39 cellular contexts compared by ENCODE assay signal in the genomic region with DNA sequence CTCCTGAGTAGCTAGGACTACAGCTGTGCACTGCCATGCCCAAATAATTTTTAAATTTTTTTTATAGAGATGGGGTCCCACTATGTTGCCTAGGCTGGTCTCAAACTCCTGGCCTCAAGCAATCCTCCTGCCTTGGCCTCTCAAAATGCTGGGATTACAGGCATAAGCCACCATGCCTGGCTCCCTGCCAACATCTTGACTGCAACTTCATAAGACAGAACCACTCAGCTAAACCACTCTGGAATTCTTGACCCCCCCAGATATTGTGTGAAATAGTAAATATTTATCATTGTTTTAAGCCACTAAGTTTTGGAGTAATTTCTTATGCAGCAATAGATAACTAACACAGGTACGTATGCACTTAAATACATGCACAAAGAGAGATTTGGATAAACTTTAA. TPM values are rescaled to one million over a fixed set of nuclear protein-coding genes. Genes with fewer than 3 reads are reported as not detected.
"Had no signal": no experiment of that assay in that cellular context is flagged by ENCODE, and none has a peak within 500 bp of the region (broad histone marks: within the 10 kb centered on the region; RNA-seq: fewer than 3 reads in every experiment).

No MANE protein-coding gene starts in this region.

- FAIRE-seq: astrocyte, bronchial epithelial cell had no signal

- DNase-seq: activated effector memory CD4-positive, alpha-beta T cell treated with anti-CD3 and anti-CD28 coated beads, Interleukin-2, amount 50 U/mL, for 16 hours; activated effector memory CD4-positive, alpha-beta T cell treated with Interleukin-2 at 50 U/mL for 16 hours; activated gamma-delta T cell; activated gamma-delta T cell treated with Interleukin-2 at 50 U/mL for 16 hours; activated naive CD4-positive, alpha-beta T cell; activated naive CD4-positive, alpha-beta T cell treated with anti-CD3 and anti-CD28 coated beads for 36 hours; activated naive CD4-positive, alpha-beta T cell treated with anti-CD3 and anti-CD28 coated beads, Interleukin-2, amount 10 ng/mL, durations not matched to agents 7 days and 5 days; activated naive CD4-positive, alpha-beta T cell treated with anti-CD3 and anti-CD28 coated beads, Interleukin-2, amount 50 U/mL, for 16 hours; activated naive CD4-positive, alpha-beta T cell treated with Interleukin-2 at 50 U/mL for 16 hours; activated naive CD8-positive, alpha-beta T cell treated with anti-CD3 and anti-CD28 coated beads for 36 hours; activated naive CD8-positive, alpha-beta T cell treated with anti-CD3 and anti-CD28 coated beads, Interleukin-2, amount 10 ng/mL, durations not matched to agents 7 days and 5 days; activated naive CD8-positive, alpha-beta T cell treated with anti-CD3 and anti-CD28 coated beads, Interleukin-2, amount 50 U/mL, for 24 hours; activated T-cell treated with anti-CD3 and anti-CD28 coated beads, Interleukin-2, amount 50 U/mL, for 24 hours; activated T-cell treated with anti-CD3 and anti-CD28 coated beads, Interleukin-2, amount 50 U/mL, for 4 hours; activated T-cell treated with anti-CD3 and anti-CD28 coated beads, Interleukin-2, amount 50 U/mL, for 48 hours; activated T-cell treated with anti-CD3 and anti-CD28 coated beads, Interleukin-2, amount 50 U/mL, for 72 hours; adrenal gland; amniotic stem cell; amygdala; anterior cingulate cortex; body of pancreas; brain microvascular endothelial cell; caudate nucleus; central memory CD4-positive, alpha-beta T cell; cerebellar nuclear complex had no signal

- ATAC-seq: activated naive CD4-positive, alpha-beta T cell treated with anti-CD3 and anti-CD28 coated beads, Interleukin-2, amount 50 U/mL, for 72 hours; activated naive CD8-positive, alpha-beta T cell treated with anti-CD3 and anti-CD28 coated beads, Interleukin-2, amount 50 U/mL, for 24 hours; activated T-cell treated with anti-CD3 and anti-CD28 coated beads, Interleukin-2, amount 50 U/mL, for 4 hours; activated T-cell treated with anti-CD3 and anti-CD28 coated beads, Interleukin-2, amount 50 U/mL, for 72 hours; activated T-helper 17 cell treated with anti-CD3 and anti-CD28 coated beads, Interleukin-2, amount 50 U/mL, for 72 hours; body of pancreas had no signal

- H3K36me3 ChIP-seq: adrenal gland, ascending aorta, brain microvascular endothelial cell, breast epithelium, cardiac muscle cell had no signal

- H3K4me3 ChIP-seq: adrenal gland, ascending aorta, body of pancreas, breast epithelium, cardiac muscle cell had no signal

- H3K4me1 ChIP-seq: adrenal gland, ascending aorta, body of pancreas, breast epithelium had no signal

- H3K27ac ChIP-seq: adrenal gland, ascending aorta, body of pancreas, brain microvascular endothelial cell, breast epithelium, cardiac muscle cell had no signal

- H3K27me3 ChIP-seq: adrenal gland, ascending aorta, body of pancreas, brain microvascular endothelial cell, breast epithelium had no signal

- H3K9me3 ChIP-seq: adrenal gland, ascending aorta, body of pancreas, breast epithelium had no signal

RNA-seq across cellular contexts. Expression of a gene that starts 39.0 kb away (rescaled TPM):
- total RNA-seq: adrenal gland, aorta, ascending aorta, astrocyte, body of pancreas, breast epithelium, bronchial epithelial cell, cardiac muscle cell, cardiac septum, chondrocyte had no signal
- polyA plus RNA-seq: aorta, cardiac muscle cell had no signal

RNA-seq across cellular contexts. Expression of a gene that starts 57.6 kb away (rescaled TPM):
- total RNA-seq: activated naive CD4-positive, alpha-beta T cell treated with anti-CD3 and anti-CD28 coated beads for 36 hours; activated naive CD4-positive, alpha-beta T cell treated with anti-CD3 and anti-CD28 coated beads, Interleukin-2, amount 50 U/mL, for 72 hours; activated naive CD8-positive, alpha-beta T cell treated with anti-CD3 and anti-CD28 coated beads for 36 hours; activated naive CD8-positive, alpha-beta T cell treated with anti-CD3 and anti-CD28 coated beads, Interleukin-2, amount 10 ng/mL, durations not matched to agents 7 days and 5 days; activated T-cell treated with anti-CD3 and anti-CD28 coated beads, Interleukin-2, amount 50 U/mL, for 4 hours; activated T-cell treated with anti-CD3 and anti-CD28 coated beads, Interleukin-2, amount 50 U/mL, for 72 hours; activated T-helper 1 cell treated with anti-CD3 and anti-CD28 coated beads, Interleukin-12 subunit alpha, Interleukin-12 subunit beta, Interleukin-2, Interleukin-4 antibody, amounts not matched to agents 30 ng/mL and 10 ng/mL and 1 ng/mL, durations not matched to agents 14 hours and 24 hours and 36 hours; activated T-helper 17 cell treated with anti-CD3 and anti-CD28 coated beads, Interleukin-2, amount 50 U/mL, for 72 hours; activated T-helper 2 cell treated with anti-CD3 and anti-CD28 coated beads, Interferon-gamma antibody, Interleukin-2, Interleukin-4, amounts not matched to agents 10 μg/mL and 5 μg/mL and 100 μg/mL, durations not matched to agents 14 hours and 24 hours and 36 hours; adrenal gland; aorta; ascending aorta; astrocyte; body of pancreas; breast epithelium; bronchial epithelial cell; cardiac muscle cell; cardiac septum; cerebellum; chondrocyte had no signal
- polyA plus RNA-seq: adipose tissue, adrenal gland, aorta, cardiac muscle cell had no signal
